8 cellular contexts compared by ENCODE assay signal in the genomic region with DNA sequence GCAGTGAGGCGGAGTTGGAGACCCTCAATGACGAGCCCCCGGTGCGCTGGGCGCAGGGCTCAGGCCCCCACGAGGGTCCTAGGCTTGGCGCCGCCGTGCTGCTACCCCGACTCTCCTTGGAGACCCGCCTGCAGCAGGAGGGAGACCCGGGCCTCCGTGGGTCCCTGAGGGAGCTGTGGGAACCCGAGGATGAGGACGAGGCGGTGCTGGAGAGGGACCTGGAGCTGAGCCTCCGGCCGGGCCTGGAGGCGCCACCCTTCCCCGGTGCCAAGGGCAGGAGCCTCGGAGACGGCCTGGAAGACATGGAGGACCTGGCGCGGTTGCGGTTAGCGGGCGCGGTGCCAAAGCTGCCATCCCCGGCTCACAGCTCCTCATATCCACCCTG. TPM values are rescaled to one million over a fixed set of nuclear protein-coding genes. Genes with fewer than 3 reads are reported as not detected.
DNase-seq lines count a peak whose midpoint lies in the region; ATAC-seq, FAIRE-seq and TF ChIP-seq lines count a peak whose summit lies in the region.

No MANE protein-coding gene starts in this region.

- H3K4me3 Mint-ChIP-seq in activated CD4-positive, alpha-beta memory T cell treated with anti-CD3 and anti-CD28 coated beads, Interleukin-2, amount 10 ng/mL, durations not matched to agents 7 days and 5 days = peak overlapping the region; percentile 21
- no peak overlapping the region for H3K4me3 Mint-ChIP-seq in activated CD4-positive, alpha-beta memory T cell treated with anti-CD3 and anti-CD28 coated beads for 36 hours

- BruUV-seq in HepG2 (replicated peaks; lab: Mats Ljungman, UMichigan) = no TSS peak

- H3K79me2 ChIP-seq in HepG2 (ENCODE audit: insufficient read depth, low read length) = no peaks in the 10 kb centered on the region

- peaks cover 28% of the 10 kb centered on the region for H3K27me3 Mint-ChIP-seq in activated CD4-positive, alpha-beta memory T cell treated with anti-CD3 and anti-CD28 coated beads, Interleukin-2, amount 10 ng/mL, durations not matched to agents 7 days and 5 days
- no peaks in the 10 kb centered on the region for H3K27me3 Mint-ChIP-seq in activated CD4-positive, alpha-beta memory T cell treated with anti-CD3 and anti-CD28 coated beads for 36 hours

- H4K20me1 ChIP-seq in HepG2 (ENCODE audit: insufficient read depth, low read length) = no peaks in the 10 kb centered on the region

- H3K4me2 ChIP-seq in HepG2 (ENCODE audit: low read depth, low read length) = peak overlapping the region; percentile 71

- no peaks in the 10 kb centered on the region for H3K27me3 ChIP-seq in ascending aorta
- peaks cover 12 to 15% of the 10 kb centered on the region in 2 experiments; a peak in 4 of 5 replicates for H3K27me3 ChIP-seq in HepG2 (ENCODE audit: control insufficient read depth in 1 of 2, insufficient read depth in 2 of 2, low read length in 2 of 2)
- H3K27me3 ChIP-seq in tibial nerve = no peaks in the 10 kb centered on the region

- TF ChIP-seq CTCF in ascending aorta (IDR thresholded peaks at IDR 0.05) (no peak), HepG2 (CRISPR knock-in tag; IDR thresholded peaks at IDR 0.05) (no peak), tibial nerve (IDR thresholded peaks at IDR 0.05) (no peak)

- no peak overlapping the region for H3K27ac Mint-ChIP-seq in activated CD4-positive, alpha-beta memory T cell treated with anti-CD3 and anti-CD28 coated beads, Interleukin-2, amount 10 ng/mL, durations not matched to agents 7 days and 5 days
- no peak overlapping the region for H3K27ac Mint-ChIP-seq in activated CD4-positive, alpha-beta memory T cell treated with anti-CD3 and anti-CD28 coated beads for 36 hours

- CTCF ChIA-PET in activated CD4-positive, alpha-beta memory T cell treated with anti-CD3 and anti-CD28 coated beads, Interleukin-2, amount 10 ng/mL, durations not matched to agents 7 days and 5 days (lab: Charles Lee) = interaction anchor here (0.9 to 6.4 kb wide), 5 partner anchors 12 to 195 kb away, joined by 3 to 38 read pairs (median 4); a partner anchor contains a TSS
- CTCF ChIA-PET in activated CD4-positive, alpha-beta memory T cell treated with anti-CD3 and anti-CD28 coated beads for 36 hours (lab: Charles Lee) = interaction anchor here (1.0 to 4.0 kb wide), 4 partner anchors 10 to 73 kb away, joined by 3 to 20 read pairs (median 6); a partner anchor contains a TSS
- CTCF ChIA-PET in HepG2 (lab: Yijun Ruan, JAX; ENCODE audit: low intra/inter-chr PET ratio, low total read pairs) = interaction anchor here (0.8 to 1.5 kb wide), 2 partner anchors 25 to 74 kb away, joined by 3 to 7 read pairs; a partner anchor contains a TSS

- no peaks in the 10 kb centered on the region for H3K9me3 Mint-ChIP-seq in activated CD4-positive, alpha-beta memory T cell treated with anti-CD3 and anti-CD28 coated beads, Interleukin-2, amount 10 ng/mL, durations not matched to agents 7 days and 5 days
- no peaks in the 10 kb centered on the region for H3K9me3 Mint-ChIP-seq in activated CD4-positive, alpha-beta memory T cell treated with anti-CD3 and anti-CD28 coated beads for 36 hours

- H3K9me3 ChIP-seq in ascending aorta (no peaks in the 10 kb centered on the region), HepG2 (ENCODE audit: low read length) (no peaks in the 10 kb centered on the region), tibial nerve (no peaks in the 10 kb centered on the region)

- H3K4me1 Mint-ChIP-seq in activated CD4-positive, alpha-beta memory T cell treated with anti-CD3 and anti-CD28 coated beads, Interleukin-2, amount 10 ng/mL, durations not matched to agents 7 days and 5 days = peaks cover 15% of the 10 kb centered on the region
- H3K4me1 Mint-ChIP-seq in activated CD4-positive, alpha-beta memory T cell treated with anti-CD3 and anti-CD28 coated beads for 36 hours (ENCODE audit: low read depth) = no peaks in the 10 kb centered on the region

- TF ChIP-seq POLR2A in HepG2 (IDR thresholded peaks at IDR 0.05; ENCODE audit: insufficient read depth in 1 of 2, low read depth in 2 of 2, low read length in 2 of 2) (no peak), tibial nerve (IDR thresholded peaks at IDR 0.05) (no peak)

- H2AFZ ChIP-seq in HepG2 (ENCODE audit: low read length) = no peak overlapping the region

- DNase-seq in activated CD4-positive, alpha-beta memory T cell treated with anti-CD3 and anti-CD28 coated beads, Interleukin-2, amount 10 ng/mL, durations not matched to agents 7 days and 5 days = no peak
- no peak for DNase-seq in activated CD4-positive, alpha-beta memory T cell treated with anti-CD3 and anti-CD28 coated beads for 36 hours
- no peak for DNase-seq in ascending aorta (ENCODE audit: low spot score in 2 of 2)
- no peak for DNase-seq in HepG2 (ENCODE audit: low spot score)
- no peak for DNase-seq in tibial nerve (ENCODE audit: low spot score in 2 of 2)
- no peak for DNase-seq in stimulated activated naive CD4-positive, alpha-beta T cell (lab: John Stamatoyannopoulos, UW)
- DNase-seq in NCI-H2107 treated with DMSO at 0.1 percent for 48 hours (lab: John Stamatoyannopoulos, UW; ENCODE audit: unreplicated experiment) = no peak

- H3K36me3 Mint-ChIP-seq in activated CD4-positive, alpha-beta memory T cell treated with anti-CD3 and anti-CD28 coated beads, Interleukin-2, amount 10 ng/mL, durations not matched to agents 7 days and 5 days (ENCODE audit: low read depth) = no peaks in the 10 kb centered on the region
- no peaks in the 10 kb centered on the region for H3K36me3 Mint-ChIP-seq in activated CD4-positive, alpha-beta memory T cell treated with anti-CD3 and anti-CD28 coated beads for 36 hours

- whole genome bisulfite sequencing in HepG2 (ENCODE audit: low lambda C conversion rate) = 82% methylated on average over 28 of the region's 29 CpGs
- 59 to 69% methylated on average over 19 to 23 of the region's 29 CpGs for WGBS in tibial nerve, 2 donors

- in situ Hi-C loops in HepG2 (cut with HindIII; ENCODE audit: extremely low pct_ligation_motif_present, low pct_unique_long_range_greater_than_20kb) = loop anchor here (10.0 kb wide), 1 partner anchor 165 kb away; no protein-coding TSS in a partner anchor

- H3K27ac ChIP-seq in ascending aorta = peak overlapping the region; percentile 86 to 87
- H3K27ac ChIP-seq in HepG2 (ENCODE audit: extremely low read length, insufficient read depth, low read length) = no peak overlapping the region
- peak overlapping the region in 3 of 4 donors; percentile 90 to 93 (median 91) for H3K27ac ChIP-seq in tibial nerve

- H3K4me1 ChIP-seq in ascending aorta (no peaks in the 10 kb centered on the region), HepG2 (ENCODE audit: insufficient read depth, low read length) (peaks cover 33% of the 10 kb centered on the region), tibial nerve (peaks cover 0 to 26% (median 9%) of the 10 kb centered on the region in 4 donors)

- intact Hi-C loops in activated CD4-positive, alpha-beta memory T cell treated with anti-CD3 and anti-CD28 coated beads for 36 hours (cut with micrococcal nuclease) = loop anchor here (1.0 kb wide), 2 partner anchors 73 to 164 kb away; no protein-coding TSS in a partner anchor
- intact Hi-C loops in ascending aorta (cut with DNase I) (loop anchor here (1.0 kb wide), 2 partner anchors 65 to 164 kb away; a partner anchor contains a TSS), HepG2 (cut with micrococcal nuclease; ENCODE audit: unreplicated experiment) (loop anchor here (5.0 kb wide), 1 partner anchor 63 kb away; a partner anchor contains a TSS)

- FAIRE-seq in HepG2 (lab: Jason Lieb, UNC) = no peak

- no peak for TF ChIP-seq EP300 in HepG2 (IDR thresholded peaks at IDR 0.05; ENCODE audit: low read depth in 2 of 2, low read length in 2 of 2)
- TF ChIP-seq EP300 in HepG2 (CRISPR knock-in tag; IDR thresholded peaks at IDR 0.05; ENCODE audit: borderline replicate concordance) = no peak
- TF ChIP-seq EP300 in tibial nerve (IDR thresholded peaks at IDR 0.05) = no peak

- ATAC-seq in HepG2 = no peak
- no peak for ATAC-seq in HG02973 (IDR thresholded peaks at IDR 0.05; ENCODE audit: unreplicated experiment)

- peak overlapping the region; percentile 71 to 79 for H3K4me3 ChIP-seq in ascending aorta
- peak overlapping the region in 2 of 3 experiments; percentile 72 to 75; a peak in 3 of 6 replicates for H3K4me3 ChIP-seq in HepG2 (replicated peaks in 1 of 3; ENCODE audit: insufficient read depth in 1 of 3, low read depth in 2 of 3, low read length in 3 of 3)
- H3K4me3 ChIP-seq in tibial nerve = peak overlapping the region; percentile 24 to 87 (median 62)

- TF ChIP-seq RAD21 in HepG2 (CRISPR knock-in tag; IDR thresholded peaks at IDR 0.05) = no peak

- POLR2A ChIA-PET in activated CD4-positive, alpha-beta memory T cell treated with anti-CD3 and anti-CD28 coated beads, Interleukin-2, amount 10 ng/mL, durations not matched to agents 7 days and 5 days (lab: Charles Lee) = interaction anchor here (0.6 to 1.5 kb wide), 3 partner anchors 12 to 301 kb away, joined by 3 to 4 read pairs (median 4); a partner anchor contains a TSS
- POLR2A ChIA-PET in activated CD4-positive, alpha-beta memory T cell treated with anti-CD3 and anti-CD28 coated beads for 36 hours (lab: Charles Lee) = interaction anchor here (0.7 kb wide), 1 partner anchor 40 kb away, joined by 3 read pairs; no protein-coding TSS in a partner anchor
- POLR2A ChIA-PET in HepG2 (lab: Yijun Ruan, JAX) = interaction anchor here (1.2 to 2.1 kb wide), 2 partner anchors 9 to 11 kb away, joined by 3 to 8 read pairs; no protein-coding TSS in a partner anchor

- no peaks in the 10 kb centered on the region for H3K36me3 ChIP-seq in ascending aorta
- no peaks in the 10 kb centered on the region for H3K36me3 ChIP-seq in HepG2 (replicated peaks in 1 of 2; ENCODE audit: control insufficient read depth in 1 of 2, insufficient read depth in 2 of 2, low read length in 2 of 2)
- H3K36me3 ChIP-seq in tibial nerve = peaks cover 0 to 25% (median 0%) of the 10 kb centered on the region in 3 donors

- H3K9ac ChIP-seq in HepG2 (ENCODE audit: insufficient read depth, low read depth, low read length) = peak overlapping the region; percentile 57; the same call in 1 of the 2 replicates

RNA-seq across cellular contexts. Expression of a gene that starts 2.3 kb away (rescaled TPM):
- total RNA-seq in activated CD4-positive, alpha-beta memory T cell treated with anti-CD3 and anti-CD28 coated beads, Interleukin-2, amount 10 ng/mL, durations not matched to agents 7 days and 5 days = 10 to 100 TPM; 11.3 to 13.7 TPM
- total RNA-seq in activated CD4-positive, alpha-beta memory T cell treated with anti-CD3 and anti-CD28 coated beads for 36 hours = 10 to 100 TPM; 16.8 to 20.5 TPM
- 285 TPM for total RNA-seq in ascending aorta
- 1.9 and 2.8 TPM in 2 replicates for total RNA-seq in HepG2 (2016; rRNA removed; fragmentation: Illumina TruSeq; extraction: Trizol)
- 0.61 and 0.79 TPM in 2 replicates for total RNA-seq in HepG2 (2016; cell fraction: cytosol; rRNA removed; fragmentation: Illumina TruSeq; extraction: Trizol; ENCODE audit: low read depth)
- total RNA-seq in HepG2 (2016; cell fraction: insoluble cytoplasmic fraction; rRNA removed; fragmentation: Illumina TruSeq; extraction: Trizol) = 1.1 and 2.7 TPM in 2 replicates
- 0.83 and 1.2 TPM in 2 replicates for total RNA-seq in HepG2 (2016; cell fraction: membrane; rRNA removed; fragmentation: Illumina TruSeq; extraction: Trizol)
- total RNA-seq in HepG2 (2016; cell fraction: nucleus; rRNA removed; fragmentation: Illumina TruSeq; extraction: Trizol) = 3.0 and 3.8 TPM in 2 replicates
- 8.1 and 11.2 TPM in 2 replicates for polyA plus RNA-seq in HepG2 (2011; rRNA removed)
- polyA plus RNA-seq in HepG2 (2011; cell fraction: cytosol; rRNA removed) = 1.6 and 2.5 TPM in 2 replicates
- 122 and 144 TPM in 2 replicates for polyA plus RNA-seq in HepG2 (2011; cell fraction: nucleus; rRNA removed)
- polyA plus RNA-seq in HepG2 (2012) = 9.5 and 12.7 TPM in 2 replicates
- 0.53 and 1.00 TPM in 2 replicates for polyA plus RNA-seq in HepG2 (2016; cell fraction: cytosol; fragmentation: Illumina TruSeq; extraction: Trizol; ENCODE audit: low read depth)
- polyA plus RNA-seq in HepG2 (2016; cell fraction: insoluble cytoplasmic fraction; fragmentation: Illumina TruSeq; extraction: Trizol; ENCODE audit: low read depth) = 0.63 and 1.4 TPM in 2 replicates
- polyA plus RNA-seq in HepG2 (2016; cell fraction: membrane; fragmentation: Illumina TruSeq; extraction: Trizol; ENCODE audit: low read depth) = 0.49 and 0.86 TPM in 2 replicates
- polyA plus RNA-seq in HepG2 (2016; cell fraction: nucleus; fragmentation: Illumina TruSeq; extraction: Trizol; ENCODE audit: insufficient read depth, low read depth) = 12.0 and 13.6 TPM in 2 replicates
- polyA minus RNA-seq in HepG2 (2011; rRNA and poly(A)+ RNA removed; ENCODE audit: low replicate concordance) = 7.2 and 13.2 TPM in 2 replicates
- 3.0 and 6.8 TPM in 2 replicates for polyA minus RNA-seq in HepG2 (2011; cell fraction: cytosol; rRNA and poly(A)+ RNA removed)
- 16.5 and 25.7 TPM in 2 replicates for polyA minus RNA-seq in HepG2 (2011; cell fraction: nucleus; rRNA and poly(A)+ RNA removed)
- 100 to 1,000 TPM; 150 to 327 (median 278) TPM for total RNA-seq in tibial nerve

RNA-seq across cellular contexts. Expression of a gene that starts 43.3 kb away (rescaled TPM):
- not detected for total RNA-seq in activated CD4-positive, alpha-beta memory T cell treated with anti-CD3 and anti-CD28 coated beads, Interleukin-2, amount 10 ng/mL, durations not matched to agents 7 days and 5 days
- total RNA-seq in activated CD4-positive, alpha-beta memory T cell treated with anti-CD3 and anti-CD28 coated beads for 36 hours = not detected
- total RNA-seq in ascending aorta (not detected), HepG2 (2016; rRNA removed; fragmentation: Illumina TruSeq; extraction: Trizol) (not detected in 2 replicates), tibial nerve (10 to 100 TPM; 17.3 to 41.1 (median 25.0) TPM)
- total RNA-seq in HepG2 (2016; cell fraction: cytosol; rRNA removed; fragmentation: Illumina TruSeq; extraction: Trizol; ENCODE audit: low read depth) = not detected in 2 replicates
- 0.09 TPM in 1 of 2 replicates, not detected in the other for total RNA-seq in HepG2 (2016; cell fraction: insoluble cytoplasmic fraction; rRNA removed; fragmentation: Illumina TruSeq; extraction: Trizol)
- total RNA-seq in HepG2 (2016; cell fraction: membrane; rRNA removed; fragmentation: Illumina TruSeq; extraction: Trizol) = not detected in 2 replicates
- not detected in 2 replicates for total RNA-seq in HepG2 (2016; cell fraction: nucleus; rRNA removed; fragmentation: Illumina TruSeq; extraction: Trizol)
- 0.05 TPM in 1 of 2 replicates, not detected in the other for polyA plus RNA-seq in HepG2 (2011; rRNA removed)
- polyA plus RNA-seq in HepG2 (2011; cell fraction: cytosol; rRNA removed) = 0.05 TPM in 1 of 2 replicates, not detected in the other
- 0.35 and 0.80 TPM in 2 replicates for polyA plus RNA-seq in HepG2 (2011; cell fraction: nucleus; rRNA removed)
- 0.20 and 0.48 TPM in 2 replicates for polyA plus RNA-seq in HepG2 (2012)
- not detected in 2 replicates for polyA plus RNA-seq in HepG2 (2016; cell fraction: cytosol; fragmentation: Illumina TruSeq; extraction: Trizol; ENCODE audit: low read depth)
- polyA plus RNA-seq in HepG2 (2016; cell fraction: insoluble cytoplasmic fraction; fragmentation: Illumina TruSeq; extraction: Trizol; ENCODE audit: low read depth) = 0.14 TPM in 1 of 2 replicates, not detected in the other
- polyA plus RNA-seq in HepG2 (2016; cell fraction: membrane; fragmentation: Illumina TruSeq; extraction: Trizol; ENCODE audit: low read depth) = not detected in 2 replicates
- not detected in 2 replicates for polyA plus RNA-seq in HepG2 (2016; cell fraction: nucleus; fragmentation: Illumina TruSeq; extraction: Trizol; ENCODE audit: insufficient read depth, low read depth)
- not detected in 2 replicates for polyA minus RNA-seq in HepG2 (2011; rRNA and poly(A)+ RNA removed; ENCODE audit: low replicate concordance)
- polyA minus RNA-seq in HepG2 (2011; cell fraction: cytosol; rRNA and poly(A)+ RNA removed) = not detected in 2 replicates
- polyA minus RNA-seq in HepG2 (2011; cell fraction: nucleus; rRNA and poly(A)+ RNA removed) = 0.26 TPM in 1 of 2 replicates, not detected in the other

Comparison
In these comparisons a context has a peak if more than half of its experiments do, and no peak if none do; other contexts are left out.
1. RNA of a gene that starts 2.3 kb away (total RNA-seq): 150 to 327 TPM in tibial nerve and 285 TPM in ascending aorta (single experiment); 16.8 to 20.5 TPM in activated CD4-positive, alpha-beta memory T cell treated with anti-CD3 and anti-CD28 coated beads for 36 hours, 11.3 to 13.7 TPM in activated CD4-positive, alpha-beta memory T cell treated with anti-CD3 and anti-CD28 coated beads, Interleukin-2, amount 10 ng/mL, durations not matched to agents 7 days and 5 days and 0.61 to 3.8 TPM in HepG2; every median in the first group is over 4 times any median in the second.
2. RNA of a gene that starts 43.3 kb away (total RNA-seq): 17.3 to 41.1 TPM in tibial nerve; not detected in activated CD4-positive, alpha-beta memory T cell treated with anti-CD3 and anti-CD28 coated beads for 36 hours, not detected in ascending aorta (single experiment), not detected in activated CD4-positive, alpha-beta memory T cell treated with anti-CD3 and anti-CD28 coated beads, Interleukin-2, amount 10 ng/mL, durations not matched to agents 7 days and 5 days and 0.09 TPM in HepG2; every median in the first group is over 10 times any median in the second.
3. Peak in every context shown above with its lines, with median percentiles within 50 percentile points of each other: H3K4me3 ChIP-seq.